In genomic region chr1:224183591-224184312, GRCh38 we compare ENCODE assay signal across 1 cellular context.
TF ChIP-seq lines count a peak whose summit lies in the region.

No MANE protein-coding gene starts in this region.

TF ChIP-seq in HEK293, 187 proteins besides CTCF, POLR2A, EP300 and RAD21 (continued from another document):
- peak; percentile 95; the same call in 1 of the 2 replicates for TF ChIP-seq KLF7 (tag by site-specific recombination; IDR thresholded peaks at IDR 0.05; ENCODE audit: borderline replicate concordance)
- TF ChIP-seq ZNF558 (tag by site-specific recombination; IDR thresholded peaks at IDR 0.05): no peak
- 0 out of 2 replicates have a peak, but pooled peaks have one; percentile 34 for TF ChIP-seq ZNF639 (tag by site-specific recombination; IDR thresholded peaks at IDR 0.05)
- TF ChIP-seq ZNF777 (tag by site-specific recombination; IDR thresholded peaks at IDR 0.05; ENCODE audit: borderline replicate concordance): no peak
- TF ChIP-seq ZBTB49 (tag by site-specific recombination; IDR thresholded peaks at IDR 0.05; ENCODE audit: low read depth): no peak
- no peak for TF ChIP-seq ZNF529 (tag by site-specific recombination; IDR thresholded peaks at IDR 0.05; ENCODE audit: insufficient replicate concordance)
- TF ChIP-seq ZNF24 (tag by site-specific recombination; IDR thresholded peaks at IDR 0.05): 0 out of 2 replicates have a peak, but pooled peaks have one; percentile 11
- TF ChIP-seq ZNF580 (tag by site-specific recombination; IDR thresholded peaks at IDR 0.05): no peak
- TF ChIP-seq ZNF791 (tag by site-specific recombination; IDR thresholded peaks at IDR 0.05): no peak
- peak; percentile 51 for TF ChIP-seq ZIC2 (tag by site-specific recombination; IDR thresholded peaks at IDR 0.05)
- TF ChIP-seq ZNF623 (tag by site-specific recombination; IDR thresholded peaks at IDR 0.05): no peak
- TF ChIP-seq ZBTB10 (tag by site-specific recombination; IDR thresholded peaks at IDR 0.05): peak; percentile 57; the same call in 1 of the 2 replicates
- no peak for TF ChIP-seq ZNF768 (tag by site-specific recombination; IDR thresholded peaks at IDR 0.05)
- no peak for TF ChIP-seq ZNF585B (tag by site-specific recombination; IDR thresholded peaks at IDR 0.05)
- peak; percentile 52; the same call in 1 of the 2 replicates for TF ChIP-seq ZNF223 (tag by site-specific recombination; IDR thresholded peaks at IDR 0.05)
- TF ChIP-seq ZNF121 (tag by site-specific recombination; IDR thresholded peaks at IDR 0.05): peak; percentile 68
- TF ChIP-seq IKZF3 (tag by site-specific recombination; IDR thresholded peaks at IDR 0.05): peak; percentile 79
- peak; percentile 62 for TF ChIP-seq ZSCAN5A (tag by site-specific recombination; IDR thresholded peaks at IDR 0.05)
- TF ChIP-seq ZNF624 (tag by site-specific recombination; IDR thresholded peaks at IDR 0.05): no peak
- TF ChIP-seq ZNF2 (tag by site-specific recombination; IDR thresholded peaks at IDR 0.05): peak; percentile 11; the same call in 1 of the 2 replicates
- TF ChIP-seq ATF2 (tag by site-specific recombination; IDR thresholded peaks at IDR 0.05; ENCODE audit: low read depth): no peak
- no peak; the same call in none of the 2 replicates for TF ChIP-seq ZNF600 (tag by site-specific recombination; IDR thresholded peaks at IDR 0.05)
- TF ChIP-seq ZNF140 (tag by site-specific recombination; IDR thresholded peaks at IDR 0.05): no peak
- no peak for TF ChIP-seq BCL6B (tag by site-specific recombination; IDR thresholded peaks at IDR 0.05)
- TF ChIP-seq ZBTB8A (tag by site-specific recombination; IDR thresholded peaks at IDR 0.05): peak; percentile 99
- TF ChIP-seq ELK4 (IDR thresholded peaks at IDR 0.05; ENCODE audit: borderline replicate concordance, low read depth, low read length): no peak
- no peak for TF ChIP-seq ZNF148 (tag by site-specific recombination; IDR thresholded peaks at IDR 0.05; ENCODE audit: borderline replicate concordance)
- TF ChIP-seq ZNF488 (tag by site-specific recombination; IDR thresholded peaks at IDR 0.05): no peak
- TF ChIP-seq ZNF621 (tag by site-specific recombination; IDR thresholded peaks at IDR 0.05): no peak
- peak; percentile 96 for TF ChIP-seq ZNF341 (tag by site-specific recombination; IDR thresholded peaks at IDR 0.05; ENCODE audit: low read depth)
- TF ChIP-seq ZNF629 (tag by site-specific recombination; IDR thresholded peaks at IDR 0.05): no peak; the same call in 1 of the 2 replicates
- no peak for TF ChIP-seq ZNF114 (tag by site-specific recombination; IDR thresholded peaks at IDR 0.05)
